Comparison of ENCODE assay signal across 8 cellular contexts in genomic region chr7:89002942-89003618, GRCh38.
A peak's percentile ranks its signal among the peaks of the same experiment; 100 is the strongest.
DNase-seq lines count a peak whose midpoint lies in the region; ATAC-seq, FAIRE-seq and TF ChIP-seq lines count a peak whose summit lies in the region.

No MANE protein-coding gene starts in this region.

- no TSS peak for BruUV-seq in HepG2 (replicated peaks; lab: Mats Ljungman, UMichigan)

- no peak for TF ChIP-seq CTCF in HepG2 (CRISPR knock-in tag; IDR thresholded peaks at IDR 0.05)

- no peaks in the 10 kb centered on the region for H3K4me1 ChIP-seq in HepG2 (ENCODE audit: insufficient read depth, low read length)

- no peak overlapping the region for H2AFZ ChIP-seq in HepG2 (ENCODE audit: low read length)

- H3K4me2 ChIP-seq in HepG2 (ENCODE audit: low read depth, low read length), result peak overlapping the region; percentile 8; the same call in 1 of the 2 replicates

- H4K20me1 ChIP-seq in HepG2 (ENCODE audit: insufficient read depth, low read length), result no peaks in the 10 kb centered on the region

- H3K9me3 ChIP-seq in HepG2 (ENCODE audit: low read length), result no peaks in the 10 kb centered on the region

- no peak for FAIRE-seq in HepG2 (lab: Jason Lieb, UNC)

- no peak for TF ChIP-seq RAD21 in HepG2 (CRISPR knock-in tag; IDR thresholded peaks at IDR 0.05)

- H3K4me3 ChIP-seq in HepG2 (replicated peaks in 1 of 3; ENCODE audit: insufficient read depth in 1 of 3, low read depth in 2 of 3, low read length in 3 of 3), result no peak overlapping the region

- POLR2A ChIA-PET in HepG2 (lab: Yijun Ruan, JAX), result no interaction called here

- peak; percentile 76 for ATAC-seq in GM18499 (IDR thresholded peaks at IDR 0.05; ENCODE audit: insufficient read depth, unreplicated experiment)
- ATAC-seq in GM21529 (IDR thresholded peaks at IDR 0.05; ENCODE audit: unreplicated experiment), result peak; percentile 87
- no peak for ATAC-seq in HepG2

- H3K9ac ChIP-seq in HepG2 (ENCODE audit: insufficient read depth, low read depth, low read length), result no peak overlapping the region

- WGBS in HepG2 (ENCODE audit: low lambda C conversion rate), result 0% methylated on average over 2 of the region's 2 CpGs

- no peak for TF ChIP-seq EP300 in HepG2 (IDR thresholded peaks at IDR 0.05; ENCODE audit: low read depth in 2 of 2, low read length in 2 of 2)
- no peak for TF ChIP-seq EP300 in HepG2 (CRISPR knock-in tag; IDR thresholded peaks at IDR 0.05; ENCODE audit: borderline replicate concordance)

- in situ Hi-C loops in HepG2 (cut with HindIII; ENCODE audit: extremely low pct_ligation_motif_present, low pct_unique_long_range_greater_than_20kb), result no loop called here
- in situ Hi-C loops in KBM-7 (cut with MboI; ENCODE audit: low pct_unique_long_range_greater_than_20kb, low sequenced_read_pairs), result no loop called here

- no peak overlapping the region for H3K27ac ChIP-seq in HepG2 (ENCODE audit: extremely low read length, insufficient read depth, low read length)

- H3K27me3 ChIP-seq in HepG2 (ENCODE audit: control insufficient read depth in 1 of 2, insufficient read depth in 2 of 2, low read length in 2 of 2), result no peaks in the 10 kb centered on the region

- no peaks in the 10 kb centered on the region for H3K79me2 ChIP-seq in HepG2 (ENCODE audit: insufficient read depth, low read length)

- intact Hi-C loops in HepG2 (cut with micrococcal nuclease; ENCODE audit: unreplicated experiment), result no loop called here

- H3K36me3 ChIP-seq in HepG2 (replicated peaks in 1 of 2; ENCODE audit: control insufficient read depth in 1 of 2, insufficient read depth in 2 of 2, low read length in 2 of 2), result no peaks in the 10 kb centered on the region

- DNase-seq in LoVo (ENCODE audit: low spot score), result peak; percentile 9
- no peak for DNase-seq in HepG2 (ENCODE audit: low spot score)
- DNase-seq in KBM-7, result no peak
- no peak for DNase-seq in occipital lobe (lab: John Stamatoyannopoulos, UW)
- DNase-seq in NCI-H128 (lab: John Stamatoyannopoulos, UW; ENCODE audit: unreplicated experiment), result no peak
- no peak for DNase-seq in NCI-H446 treated with DMSO at 0.1 percent for 48 hours (lab: John Stamatoyannopoulos, UW)

- no peak for TF ChIP-seq POLR2A in HepG2 (IDR thresholded peaks at IDR 0.05; ENCODE audit: insufficient read depth in 1 of 2, low read depth in 2 of 2, low read length in 2 of 2)

- CTCF ChIA-PET in HepG2 (lab: Yijun Ruan, JAX; ENCODE audit: low intra/inter-chr PET ratio, low total read pairs), result no interaction called here

TF ChIP-seq in HepG2, 621 proteins besides CTCF, POLR2A, EP300 and RAD21:
- no peak for TF ChIP-seq MXI1 (IDR thresholded peaks at IDR 0.05; ENCODE audit: borderline replicate concordance, low read depth, low read length)
- no peak for TF ChIP-seq ZNF34 (CRISPR knock-in tag; IDR thresholded peaks at IDR 0.05; ENCODE audit: borderline replicate concordance)
- no peak for TF ChIP-seq ZNF275 (CRISPR knock-in tag; IDR thresholded peaks at IDR 0.05; ENCODE audit: borderline replicate concordance)
- no peak for TF ChIP-seq ZNF768 (CRISPR knock-in tag; IDR thresholded peaks at IDR 0.05)
